In genomic region chr5:167633931-167634341, GRCh38 we compare ENCODE assay signal across 18 cellular contexts.
DNase-seq lines count a peak whose midpoint lies in the region; ATAC-seq and TF ChIP-seq lines count a peak whose summit lies in the region.
"Had no signal": no experiment of that assay in that cellular context is flagged by ENCODE, and none has a peak within 500 bp of the region (broad histone marks: within the 10 kb centered on the region; RNA-seq: fewer than 3 reads in every experiment).

No MANE protein-coding gene starts in this region.

- intact Hi-C loops in natural killer cell (cut with micrococcal nuclease), result no loop called here

- ATAC-seq in natural killer cell, result no peak
- ATAC-seq: Right ventricle myocardium inferior had no signal

- no peak overlapping the region for H3K4me3 Mint-ChIP-seq in activated CD4-positive, alpha-beta memory T cell treated with anti-CD3 and anti-CD28 coated beads, Interleukin-2, amount 10 ng/mL, durations not matched to agents 7 days and 5 days
- no peak overlapping the region for H3K4me3 Mint-ChIP-seq in natural killer cell
- H3K4me3 Mint-ChIP-seq: B cell had no signal

- POLR2A ChIA-PET in activated CD4-positive, alpha-beta memory T cell treated with anti-CD3 and anti-CD28 coated beads, Interleukin-2, amount 10 ng/mL, durations not matched to agents 7 days and 5 days (lab: Charles Lee), result no interaction called here

- H3K9me3 Mint-ChIP-seq in activated CD4-positive, alpha-beta memory T cell treated with anti-CD3 and anti-CD28 coated beads, Interleukin-2, amount 10 ng/mL, durations not matched to agents 7 days and 5 days, result peaks cover 2% of the 10 kb centered on the region
- H3K9me3 Mint-ChIP-seq in natural killer cell, result peaks cover 0 to 8% of the 10 kb centered on the region in 2 donors

- no peak overlapping the region for H3K27ac Mint-ChIP-seq in activated CD4-positive, alpha-beta memory T cell treated with anti-CD3 and anti-CD28 coated beads, Interleukin-2, amount 10 ng/mL, durations not matched to agents 7 days and 5 days
- H3K27ac Mint-ChIP-seq in natural killer cell, result no peak overlapping the region
- H3K27ac Mint-ChIP-seq: B cell, progenitor cell of endocrine pancreas had no signal

- no peak for TF ChIP-seq CTCF in AG09319 (IDR thresholded peaks at IDR 0.05; ENCODE audit: low read depth, low read length)
- no peak for TF ChIP-seq CTCF in choroid plexus epithelial cell (conservative IDR thresholded peaks at IDR 0.05; ENCODE audit: low read depth, low read length)
- TF ChIP-seq CTCF in natural killer cell (IDR thresholded peaks at IDR 0.05), result no peak

- no peak overlapping the region for H3K4me3 ChIP-seq in choroid plexus epithelial cell (ENCODE audit: low read depth, low read length)
- H3K4me3 ChIP-seq: cardiac muscle cell had no signal

- no peaks in the 10 kb centered on the region for H3K36me3 Mint-ChIP-seq in activated CD4-positive, alpha-beta memory T cell treated with anti-CD3 and anti-CD28 coated beads, Interleukin-2, amount 10 ng/mL, durations not matched to agents 7 days and 5 days (ENCODE audit: low read depth)
- H3K36me3 Mint-ChIP-seq in natural killer cell, result no peaks in the 10 kb centered on the region

- DNase-seq in AG09319 (ENCODE audit: extremely low read depth, low read depth) (peak; percentile 60), LHCN-M2 (ENCODE audit: low read depth) (peak; percentile 88), choroid plexus epithelial cell (ENCODE audit: low read depth) (peak; percentile 78), left kidney (ENCODE audit: low read depth, low spot score) (peak; percentile 9), MV-4-11 (lab: John Stamatoyannopoulos, UW) (no peak), natural killer cell (no peak), putamen (ENCODE audit: low spot score) (no peak)
- no peak for DNase-seq in activated CD4-positive, alpha-beta memory T cell treated with anti-CD3 and anti-CD28 coated beads, Interleukin-2, amount 10 ng/mL, durations not matched to agents 7 days and 5 days
- DNase-seq: activated effector memory CD4-positive, alpha-beta T cell treated with Interleukin-2 at 50 U/mL for 16 hours; DMS79 treated with DMSO at 0.1 percent for 48 hours; KBM-7; NCI-H187; NCI-H774; stimulated activated CD4-positive, alpha-beta T cell treated with anti-CD3 and anti-CD28 coated beads, Interleukin-1b, Interleukin-23, amount 100 ng/mL, for 48 hours had no signal

- no peaks in the 10 kb centered on the region for H3K4me1 Mint-ChIP-seq in activated CD4-positive, alpha-beta memory T cell treated with anti-CD3 and anti-CD28 coated beads, Interleukin-2, amount 10 ng/mL, durations not matched to agents 7 days and 5 days
- H3K4me1 Mint-ChIP-seq in natural killer cell, result no peaks in the 10 kb centered on the region
- H3K4me1 Mint-ChIP-seq: B cell had no signal

- no peaks in the 10 kb centered on the region for H3K27me3 Mint-ChIP-seq in activated CD4-positive, alpha-beta memory T cell treated with anti-CD3 and anti-CD28 coated beads, Interleukin-2, amount 10 ng/mL, durations not matched to agents 7 days and 5 days
- no peaks in the 10 kb centered on the region for H3K27me3 Mint-ChIP-seq in natural killer cell (ENCODE audit: low read depth in 2 of 2)
- H3K27me3 Mint-ChIP-seq: B cell, progenitor cell of endocrine pancreas had no signal

- CTCF ChIA-PET in activated CD4-positive, alpha-beta memory T cell treated with anti-CD3 and anti-CD28 coated beads, Interleukin-2, amount 10 ng/mL, durations not matched to agents 7 days and 5 days (lab: Charles Lee), result no interaction called here

Comparison
In these comparisons a context has a peak if more than half of its experiments do, and no peak if none do; other contexts are left out.
1. DNase-seq: peak in AG09319 (single experiment), LHCN-M2 (single experiment), choroid plexus epithelial cell (single experiment) and left kidney (single experiment); none in activated CD4-positive, alpha-beta memory T cell treated with anti-CD3 and anti-CD28 coated beads, Interleukin-2, amount 10 ng/mL, durations not matched to agents 7 days and 5 days (single experiment), MV-4-11 (single experiment), natural killer cell (single experiment) and putamen (single experiment).